ENCODE assay signal across 27 cellular contexts in the genomic region with DNA sequence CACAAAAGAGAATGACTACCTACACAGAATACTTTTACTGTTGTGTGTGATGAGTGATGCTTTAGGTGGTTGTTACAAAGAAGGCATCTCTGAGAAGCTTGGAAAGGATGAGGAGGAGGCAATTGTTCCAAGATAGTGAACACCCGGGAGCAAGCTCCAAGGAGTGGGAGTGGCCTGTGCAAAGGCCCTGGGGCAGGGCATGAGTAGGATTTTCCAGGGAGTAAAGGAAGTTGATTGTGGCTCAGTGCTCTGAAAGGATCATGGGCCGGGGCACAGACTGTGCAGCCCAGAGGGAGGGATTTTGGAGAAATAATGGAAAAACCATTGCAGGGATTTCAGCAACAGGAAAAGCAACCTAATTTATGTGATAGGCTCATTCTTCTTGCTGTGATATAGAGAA.
"Had no signal": no experiment of that assay in that cellular context is flagged by ENCODE, and none has a peak within 500 bp of the region (broad histone marks: within the 10 kb centered on the region; RNA-seq: fewer than 3 reads in every experiment).

No MANE protein-coding gene starts in this region.

- H3K27ac ChIP-seq: lower lobe of right lung, skin epidermis, stomach, testis, thyroid gland, uterus had no signal

- H3K27me3 Mint-ChIP-seq: natural killer cell treated with Interleukin-12 subunit alpha and Interleukin-12 subunit beta and Interleukin-15 and Interleukin-18, amount 100 ng/mL, for 72 hours; stimulated activated naive B cell treated with anti-CD40 and anti-IgM and Interleukin-4, amounts not matched to agents 10 μg/mL and 1 μg/mL and 100 μg/mL, for 72 hours had no signal

- H3K4me3 ChIP-seq: lower lobe of right lung, mucosa of descending colon, skin epidermis, stomach, testis, thyroid gland, uterus had no signal

- H3K36me3 Mint-ChIP-seq: mesothelial cell of epicardium; naive thymus-derived CD4-positive, alpha-beta T cell; natural killer cell treated with Interleukin-12 subunit alpha and Interleukin-12 subunit beta and Interleukin-15 and Interleukin-18, amount 100 ng/mL, for 72 hours; stimulated activated naive B cell treated with anti-CD40 and anti-IgM and Interleukin-4, amounts not matched to agents 10 μg/mL and 1 μg/mL and 100 μg/mL, for 72 hours had no signal

- H3K27me3 ChIP-seq: testis, thyroid gland, uterus had no signal

- H3K36me3 ChIP-seq: lower lobe of right lung, stomach, thyroid gland, uterus had no signal

- H3K27ac Mint-ChIP-seq: mesothelial cell of epicardium; naive thymus-derived CD4-positive, alpha-beta T cell; natural killer cell treated with Interleukin-12 subunit alpha and Interleukin-12 subunit beta and Interleukin-15 and Interleukin-18, amount 100 ng/mL, for 72 hours; progenitor cell of endocrine pancreas; stimulated activated naive B cell treated with anti-CD40 and anti-IgM and Interleukin-4, amounts not matched to agents 10 μg/mL and 1 μg/mL and 100 μg/mL, for 72 hours had no signal

- ATAC-seq: left cardiac atrium; left lobe of liver; lower lobe of right lung; mucosa of descending colon; naive thymus-derived CD4-positive, alpha-beta T cell; natural killer cell treated with Interleukin-12 subunit alpha and Interleukin-12 subunit beta and Interleukin-15 and Interleukin-18, amount 100 ng/mL, for 72 hours; right cardiac atrium; sciatic nerve; stimulated activated naive B cell treated with anti-CD40 and anti-IgM and Interleukin-4, amounts not matched to agents 10 μg/mL and 1 μg/mL and 100 μg/mL, for 72 hours; stimulated activated naive CD8-positive, alpha-beta T cell treated with anti-CD3 and anti-CD28 coated beads, Interleukin-15, Interleukin-2, amounts not matched to agents 100 U/mL and 50 U/mL, for 24 hours had no signal

- DNase-seq: hippocampal formation; kidney glomerular epithelial cell; left cardiac atrium; lower lobe of right lung; mammary epithelial cell; mesenchymal stem cell; mucosa of descending colon; naive thymus-derived CD4-positive, alpha-beta T cell; nucleus accumbens; right cardiac atrium; stimulated activated CD4-positive, alpha-beta T cell treated with anti-CD3 and anti-CD28 coated beads, Interleukin-12 subunit alpha, Interleukin-12 subunit beta, amount 100 ng/mL, for 4 hours; stimulated activated CD4-positive, alpha-beta T cell treated with anti-CD3 and anti-CD28 coated beads, Interleukin-15, amount 100 ng/mL, for 24 hours; stimulated activated CD4-positive, alpha-beta T cell treated with anti-CD3 and anti-CD28 coated beads, Interleukin-2, amount 100 ng/mL, for 24 hours; stimulated activated CD4-positive, alpha-beta T cell treated with anti-CD3 and anti-CD28 coated beads, Interleukin-4, amount 100 ng/mL, for 1 hour; stimulated activated naive B cell treated with anti-CD40 and anti-IgM and Interleukin-4, amounts not matched to agents 10 μg/mL and 1 μg/mL and 100 μg/mL, for 72 hours; stimulated activated naive CD8-positive, alpha-beta T cell treated with anti-CD3 and anti-CD28 coated beads, Interleukin-15, Interleukin-2, amounts not matched to agents 100 U/mL and 50 U/mL, for 24 hours; stomach; testis; thyroid gland; trophoblast cell; uterus had no signal

- H3K4me1 Mint-ChIP-seq: mesothelial cell of epicardium; naive thymus-derived CD4-positive, alpha-beta T cell; stimulated activated naive B cell treated with anti-CD40 and anti-IgM and Interleukin-4, amounts not matched to agents 10 μg/mL and 1 μg/mL and 100 μg/mL, for 72 hours had no signal

- H3K4me1 ChIP-seq: lower lobe of right lung, stomach, testis, thyroid gland, uterus had no signal

- H3K4me3 Mint-ChIP-seq: mesothelial cell of epicardium; naive thymus-derived CD4-positive, alpha-beta T cell; natural killer cell treated with Interleukin-12 subunit alpha and Interleukin-12 subunit beta and Interleukin-15 and Interleukin-18, amount 100 ng/mL, for 72 hours; stimulated activated naive B cell treated with anti-CD40 and anti-IgM and Interleukin-4, amounts not matched to agents 10 μg/mL and 1 μg/mL and 100 μg/mL, for 72 hours had no signal

- H3K9me3 ChIP-seq: lower lobe of right lung, mucosa of descending colon, stomach, testis, thyroid gland, uterus had no signal

- H3K9me3 Mint-ChIP-seq: mesothelial cell of epicardium; naive thymus-derived CD4-positive, alpha-beta T cell; natural killer cell treated with Interleukin-12 subunit alpha and Interleukin-12 subunit beta and Interleukin-15 and Interleukin-18, amount 100 ng/mL, for 72 hours; stimulated activated naive B cell treated with anti-CD40 and anti-IgM and Interleukin-4, amounts not matched to agents 10 μg/mL and 1 μg/mL and 100 μg/mL, for 72 hours had no signal
